Comparison of ENCODE assay signal across 9 cellular contexts in genomic region chr5:40689442-40689841, GRCh38. TPM values are rescaled to one million over a fixed set of nuclear protein-coding genes. Genes with fewer than 3 reads are reported as not detected.
DNase-seq lines count a peak whose midpoint lies in the region; ATAC-seq, FAIRE-seq and TF ChIP-seq lines count a peak whose summit lies in the region.
"Had no signal": no experiment of that assay in that cellular context is flagged by ENCODE, and none has a peak within 500 bp of the region (broad histone marks: within the 10 kb centered on the region; RNA-seq: fewer than 3 reads in every experiment).

No MANE protein-coding gene starts in this region.

- H3K27ac Mint-ChIP-seq in CD8-positive, alpha-beta memory T cell = peak overlapping the region in 7 of 8 donors; percentile 73 to 95 (median 94)
- H3K27ac Mint-ChIP-seq in astrocyte (ENCODE audit: unreplicated experiment) = no peak overlapping the region

- no peaks in the 10 kb centered on the region for H4K20me1 ChIP-seq in astrocyte (ENCODE audit: insufficient read depth, low read length)

- peaks cover 19% of the 10 kb centered on the region for H3K36me3 ChIP-seq in CD8-positive, alpha-beta memory T cell (ENCODE audit: insufficient read depth, low read length)
- H3K36me3 ChIP-seq in astrocyte (ENCODE audit: insufficient read depth, low read length) (no peaks in the 10 kb centered on the region), liver (ENCODE audit: control insufficient read depth in 4 of 4, insufficient read depth in 3 of 4, low read depth in 1 of 4, low read length in 3 of 4) (no peaks in the 10 kb centered on the region)

- no peaks in the 10 kb centered on the region for H3K9me3 Mint-ChIP-seq in CD8-positive, alpha-beta memory T cell
- H3K9me3 Mint-ChIP-seq in astrocyte (ENCODE audit: unreplicated experiment) = no peaks in the 10 kb centered on the region

- peak overlapping the region; percentile 65 for H3K9ac ChIP-seq in astrocyte (ENCODE audit: low read length)
- no peak overlapping the region for H3K9ac ChIP-seq in liver (ENCODE audit: low read depth in 1 of 2, low read length in 2 of 2)
- H3K9ac ChIP-seq: KMS-11 had no signal

- TF ChIP-seq CTCF in NB4 (IDR thresholded peaks at IDR 0.05; ENCODE audit: low read depth, low read length) (no peak), astrocyte (IDR thresholded peaks at IDR 0.05; ENCODE audit: insufficient read depth, low read depth, low read length) (no peak), liver (IDR thresholded peaks at IDR 0.05; ENCODE audit: low read depth, low read length, missing input control) (no peak)

- H3K27me3 ChIP-seq in CD8-positive, alpha-beta memory T cell (ENCODE audit: insufficient read depth, low read length, poor library complexity, severe bottlenecking) = no peaks in the 10 kb centered on the region
- H3K27me3 ChIP-seq in astrocyte (ENCODE audit: insufficient read depth, low read length) = no peaks in the 10 kb centered on the region
- H3K27me3 ChIP-seq in liver (ENCODE audit: control insufficient read depth in 4 of 4, insufficient read depth in 4 of 4, low read length in 3 of 4) = no peaks in the 10 kb centered on the region

- WGBS in liver = 62% methylated on average over 3 of the region's 3 CpGs

- H3K27ac ChIP-seq in CD8-positive, alpha-beta memory T cell (ENCODE audit: low read depth, low read length) = no peak overlapping the region
- peak overlapping the region; percentile 35 for H3K27ac ChIP-seq in astrocyte (ENCODE audit: low read depth, low read length)
- H3K27ac ChIP-seq in liver (ENCODE audit: low read depth in 1 of 2, low read length in 2 of 2) = no peak overlapping the region
- H3K27ac ChIP-seq: KMS-11 had no signal

- TF ChIP-seq POLR2A in NB4 (IDR thresholded peaks at IDR 0.05; ENCODE audit: extremely low read depth, insufficient read length) = no peak

- POLR2A ChIA-PET in CD8-positive, alpha-beta memory T cell (lab: Charles Lee) = no interaction called here

- H3K79me2 ChIP-seq in astrocyte (ENCODE audit: insufficient read depth, low read length) = peaks cover 15% of the 10 kb centered on the region

- no peaks in the 10 kb centered on the region for H3K27me3 Mint-ChIP-seq in CD8-positive, alpha-beta memory T cell
- no peaks in the 10 kb centered on the region for H3K27me3 Mint-ChIP-seq in astrocyte (ENCODE audit: low read depth, unreplicated experiment)

- peaks cover 70 to 83% (median 80%) of the 10 kb centered on the region in 3 donors for H3K4me1 Mint-ChIP-seq in CD8-positive, alpha-beta memory T cell
- H3K4me1 Mint-ChIP-seq in astrocyte (ENCODE audit: low read depth, unreplicated experiment) = peaks cover 7% of the 10 kb centered on the region

- H3K9me3 ChIP-seq in CD8-positive, alpha-beta memory T cell (ENCODE audit: low read length) = no peaks in the 10 kb centered on the region
- H3K9me3 ChIP-seq in astrocyte (ENCODE audit: insufficient read depth, low read depth, low read length) (no peaks in the 10 kb centered on the region), liver (ENCODE audit: control insufficient read depth in 4 of 4, low read length in 3 of 4) (no peaks in the 10 kb centered on the region)

- H3K4me3 ChIP-seq in CD8-positive, alpha-beta memory T cell (ENCODE audit: low read length) = no peak overlapping the region
- no peak overlapping the region for H3K4me3 ChIP-seq in NB4 (ENCODE audit: low read depth, low read length)
- no peak overlapping the region for H3K4me3 ChIP-seq in astrocyte (ENCODE audit: insufficient read depth, low read depth, low read length)
- no peak overlapping the region for H3K4me3 ChIP-seq in liver (ENCODE audit: low read depth in 1 of 3, low read length in 3 of 3)

- no peak for DNase-seq in CD8-positive, alpha-beta memory T cell
- DNase-seq in NB4 (ENCODE audit: low read depth) = peak; percentile 88
- peak; percentile 94 for DNase-seq in astrocyte (ENCODE audit: low read depth)
- DNase-seq in frontal cortex (ENCODE audit: low spot score in 2 of 2) = no peak
- DNase-seq in NCI-H187 (lab: John Stamatoyannopoulos, UW) = no peak
- no peak for DNase-seq in NCI-H1436 (lab: John Stamatoyannopoulos, UW)

- H3K36me3 Mint-ChIP-seq in CD8-positive, alpha-beta memory T cell = peaks cover 10 to 83% (median 19%) of the 10 kb centered on the region in 3 donors
- H3K36me3 Mint-ChIP-seq in astrocyte (ENCODE audit: low read depth, unreplicated experiment) = no peaks in the 10 kb centered on the region

- H3K4me2 ChIP-seq in astrocyte (ENCODE audit: low read length) = no peak overlapping the region
- H3K4me2 ChIP-seq: KMS-11 had no signal

- TF ChIP-seq RAD21 in liver (IDR thresholded peaks at IDR 0.05) = no peak

- H3K4me1 ChIP-seq in CD8-positive, alpha-beta memory T cell (ENCODE audit: insufficient read depth, low read length) = peaks cover 58% of the 10 kb centered on the region
- H3K4me1 ChIP-seq in astrocyte (ENCODE audit: insufficient read depth, low read length) = peaks cover 20% of the 10 kb centered on the region
- peaks cover 0 to 2% (median 0%) of the 10 kb centered on the region in 4 donors for H3K4me1 ChIP-seq in liver (ENCODE audit: control insufficient read depth in 4 of 4, insufficient read depth in 4 of 4, low read length in 3 of 4)

- H2AFZ ChIP-seq in astrocyte (ENCODE audit: low read depth, low read length) = no peak overlapping the region

- FAIRE-seq in astrocyte (lab: Jason Lieb, UNC) (peak; percentile 99), frontal cortex (lab: Jason Lieb, UNC) (no peak)

- peak; percentile 51 for ATAC-seq in GM21576 (IDR thresholded peaks at IDR 0.05; ENCODE audit: unreplicated experiment)

- CTCF ChIA-PET in CD8-positive, alpha-beta memory T cell (lab: Charles Lee) = interaction anchor here (0.9 to 4.5 kb wide), 4 partner anchors 320 to 741 kb away, joined by 3 to 21 read pairs (median 3); no protein-coding TSS in a partner anchor

- peak overlapping the region in 4 of 7 donors; percentile 27 to 62 (median 40) for H3K4me3 Mint-ChIP-seq in CD8-positive, alpha-beta memory T cell
- H3K4me3 Mint-ChIP-seq in astrocyte (ENCODE audit: unreplicated experiment) = no peak overlapping the region

TF ChIP-seq in liver, 16 proteins besides CTCF, POLR2A, EP300 and RAD21:
- no peak for TF ChIP-seq FOXA1 (IDR thresholded peaks at IDR 0.05)
- no peak for TF ChIP-seq ZBTB33 (IDR thresholded peaks at IDR 0.05)
- no peak for TF ChIP-seq HNF4A (conservative IDR thresholded peaks at IDR 0.05)
- TF ChIP-seq JUND (IDR thresholded peaks at IDR 0.05) = peak; percentile 20 to 83
- no peak for TF ChIP-seq MAX (IDR thresholded peaks at IDR 0.05)
- no peak for TF ChIP-seq REST (IDR thresholded peaks at IDR 0.05)

RNA-seq across cellular contexts. Expression of gene PTGER4, which starts 9.7 kb away (rescaled TPM):
- total RNA-seq in CD8-positive, alpha-beta memory T cell = 10 to 100 TPM; 49.5 to 53.9 TPM
- polyA plus RNA-seq in CD8-positive, alpha-beta memory T cell = 84.1 TPM
- 4.8 and 8.6 TPM in 2 replicates for total RNA-seq in astrocyte
- 1 to 10 TPM; 3.6 to 6.8 TPM for total RNA-seq in liver
- polyA plus RNA-seq in liver = 1 to 10 TPM in 1 of 2 donors, under 1 TPM in 1; 0.60 to 1.9 TPM
- total RNA-seq in frontal cortex = 1.6 TPM

Comparison
In these comparisons a context has a peak if more than half of its experiments do, and no peak if none do; other contexts are left out.
1. DNase-seq: peak in NB4 (single experiment) and astrocyte (single experiment); none in CD8-positive, alpha-beta memory T cell (0 of 5), frontal cortex (0 of 2), NCI-H187 (0 of 2) and NCI-H1436 (single experiment).